ENCODE assay signal across 23 cellular contexts in the genomic region with DNA sequence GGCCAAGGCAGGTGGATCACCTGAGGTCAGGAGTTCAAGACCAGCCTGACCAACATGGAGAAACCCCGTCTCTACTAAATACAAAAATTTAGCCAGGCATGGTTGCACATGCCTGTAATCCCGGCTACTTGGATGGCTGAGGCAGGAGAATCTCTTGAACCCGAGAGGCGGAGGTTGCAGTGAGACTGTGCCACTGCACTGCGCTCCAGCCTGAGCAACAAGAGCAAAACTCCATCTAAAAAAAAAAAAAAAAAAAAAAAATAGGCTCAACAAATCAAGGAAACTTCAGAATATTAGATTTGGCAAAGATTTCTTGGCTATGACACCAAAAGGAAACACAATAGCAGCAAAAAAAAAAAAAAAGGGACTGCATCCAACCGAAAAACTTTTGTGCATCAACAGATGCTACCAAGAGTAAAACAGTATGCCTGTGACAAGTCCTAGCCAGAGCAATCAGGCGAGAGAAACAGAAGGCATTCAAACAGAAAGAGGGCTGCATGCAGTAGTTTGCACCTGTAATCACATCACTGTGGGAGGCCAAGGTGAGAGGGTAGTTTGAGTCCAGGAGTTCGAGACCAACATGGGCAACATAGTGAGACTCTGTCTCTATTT. TPM values are rescaled to one million over a fixed set of nuclear protein-coding genes. Genes with fewer than 3 reads are reported as not detected.
A peak's percentile ranks its signal among the peaks of the same experiment; 100 is the strongest.
DNase-seq lines count a peak whose midpoint lies in the region; ATAC-seq, FAIRE-seq and TF ChIP-seq lines count a peak whose summit lies in the region.
"Had no signal": no experiment of that assay in that cellular context is flagged by ENCODE, and none has a peak within 500 bp of the region (broad histone marks: within the 10 kb centered on the region; RNA-seq: fewer than 3 reads in every experiment).

No MANE protein-coding gene starts in this region.

- H3K27ac ChIP-seq in heart right ventricle (peak overlapping the region in 9 of 10 donors; percentile 43 to 75 (median 58)), right cardiac atrium (ENCODE audit: low read length) (peak overlapping the region; percentile 88), gastrocnemius medialis (peak overlapping the region in 3 of 4 donors; percentile 51 to 62 (median 61)), HepG2 (ENCODE audit: extremely low read length, insufficient read depth, low read length) (no peak overlapping the region)
- H3K27ac ChIP-seq: BLaER1 had no signal

- no peak overlapping the region for H3K4me2 ChIP-seq in HepG2 (ENCODE audit: low read depth, low read length)
- H3K4me2 ChIP-seq: BLaER1 had no signal

- peaks cover 0 to 86% (median 18%) of the 10 kb centered on the region in 9 donors for H3K36me3 ChIP-seq in heart right ventricle
- peaks cover 0 to 63% of the 10 kb centered on the region in 2 donors for H3K36me3 ChIP-seq in gastrocnemius medialis
- H3K36me3 ChIP-seq in HepG2 (replicated peaks in 1 of 2; ENCODE audit: control insufficient read depth in 1 of 2, insufficient read depth in 2 of 2, low read length in 2 of 2), result peaks cover 1 to 26% of the 10 kb centered on the region in 2 experiments; a peak in 2 of 5 replicates

- 56 to 67% methylated on average over 8 of the region's 8 CpGs for WGBS in heart right ventricle, 2 donors
- WGBS in right cardiac atrium, result 65% methylated on average over 8 of the region's 8 CpGs
- 41% methylated on average over 8 of the region's 8 CpGs for WGBS in HepG2 (ENCODE audit: low lambda C conversion rate)

- no peaks in the 10 kb centered on the region for H3K79me2 ChIP-seq in HepG2 (ENCODE audit: insufficient read depth, low read length)

- TF ChIP-seq CTCF in heart right ventricle (IDR thresholded peaks at IDR 0.05) (no peak), gastrocnemius medialis (IDR thresholded peaks at IDR 0.05 in 4 of 5, conservative IDR thresholded peaks at IDR 0.05 in 1 of 5) (no peak), HepG2 (CRISPR knock-in tag; IDR thresholded peaks at IDR 0.05) (no peak)

- intact Hi-C loops in heart right ventricle (cut with DNase I), result loop anchor here in 9 of 10 donors (5.0 to 10.0 kb wide), 7 partner anchors 53 to 118 kb away; a partner anchor contains a TSS
- intact Hi-C loops in Right ventricle myocardium superior (cut with DNase I), result loop anchor here (5.0 kb wide), 1 partner anchor 113 kb away; a partner anchor contains a TSS
- intact Hi-C loops in right cardiac atrium (cut with DNase I), result loop anchor here in 2 of 4 donors (5.0 to 10.0 kb wide), 2 partner anchors 103 to 115 kb away; a partner anchor contains a TSS
- intact Hi-C loops in gastrocnemius medialis (cut with DNase I; ENCODE audit: low total_unique reads), result no loop called here
- intact Hi-C loops in HepG2 (cut with micrococcal nuclease; ENCODE audit: unreplicated experiment), result no loop called here

- H3K4me1 ChIP-seq in heart right ventricle (peaks cover 0 to 38% (median 4%) of the 10 kb centered on the region in 9 donors), right cardiac atrium (ENCODE audit: control insufficient read depth, insufficient read depth, low read length) (no peaks in the 10 kb centered on the region), gastrocnemius medialis (peaks cover 0 to 2% of the 10 kb centered on the region in 2 donors), HepG2 (ENCODE audit: insufficient read depth, low read length) (peaks cover 7% of the 10 kb centered on the region)
- H3K4me1 ChIP-seq: BLaER1 had no signal

- TF ChIP-seq EP300 in HepG2 (IDR thresholded peaks at IDR 0.05; ENCODE audit: low read depth in 2 of 2, low read length in 2 of 2) (no peak), HepG2 (CRISPR knock-in tag; IDR thresholded peaks at IDR 0.05; ENCODE audit: borderline replicate concordance) (no peak)

- ATAC-seq in heart right ventricle, result peak in 6 of 8 donors; percentile 60 to 71 (median 66)
- no peak for ATAC-seq in Right ventricle myocardium superior (ENCODE audit: poor library complexity)
- ATAC-seq in right cardiac atrium, result no peak
- ATAC-seq in gastrocnemius medialis, result peak in 1 of 2 donors; percentile 12
- ATAC-seq in HG02759 (IDR thresholded peaks at IDR 0.05; ENCODE audit: unreplicated experiment), result no peak
- ATAC-seq in HepG2, result no peak
- ATAC-seq in HG03457 (IDR thresholded peaks at IDR 0.05; ENCODE audit: unreplicated experiment), result no peak
- ATAC-seq: HCT116 had no signal

- BruUV-seq in HepG2 (replicated peaks; lab: Mats Ljungman, UMichigan), result no TSS peak

- no peak overlapping the region for H3K9ac ChIP-seq in HepG2 (ENCODE audit: insufficient read depth, low read depth, low read length)
- H3K9ac ChIP-seq: BLaER1 had no signal

- no peak for FAIRE-seq in HepG2 (lab: Jason Lieb, UNC)

- H3K9me3 ChIP-seq in heart right ventricle (peaks cover 0 to 66% (median 0%) of the 10 kb centered on the region in 11 donors), right cardiac atrium (ENCODE audit: control insufficient read depth, low read length) (no peaks in the 10 kb centered on the region), gastrocnemius medialis (peaks cover 0 to 4% (median 3%) of the 10 kb centered on the region in 3 donors), HepG2 (ENCODE audit: low read length) (peaks cover 39% of the 10 kb centered on the region; the same call in 1 of the 2 replicates)

- CTCF ChIA-PET in HepG2 (lab: Yijun Ruan, JAX; ENCODE audit: low intra/inter-chr PET ratio, low total read pairs), result no interaction called here

- H4K20me1 ChIP-seq in HepG2 (ENCODE audit: insufficient read depth, low read length), result no peaks in the 10 kb centered on the region
- H4K20me1 ChIP-seq: BLaER1 had no signal

- no peak overlapping the region for H2AFZ ChIP-seq in HepG2 (ENCODE audit: low read length)

- H3K27me3 ChIP-seq in heart right ventricle (no peaks in the 10 kb centered on the region), right cardiac atrium (ENCODE audit: control insufficient read depth, insufficient read depth) (no peaks in the 10 kb centered on the region), gastrocnemius medialis (no peaks in the 10 kb centered on the region), HepG2 (ENCODE audit: control insufficient read depth in 1 of 2, insufficient read depth in 2 of 2, low read length in 2 of 2) (no peaks in the 10 kb centered on the region; a peak in 1 of 5 replicates)
- H3K27me3 ChIP-seq: BLaER1 had no signal

- in situ Hi-C loops in gastrocnemius medialis (cut with MboI; ENCODE audit: low sequenced_read_pairs in 4 of 4), result no loop called here
- in situ Hi-C loops in HepG2 (cut with HindIII; ENCODE audit: extremely low pct_ligation_motif_present, low pct_unique_long_range_greater_than_20kb), result no loop called here

- no peak for TF ChIP-seq RAD21 in HepG2 (CRISPR knock-in tag; IDR thresholded peaks at IDR 0.05)

- TF ChIP-seq POLR2A in gastrocnemius medialis (IDR thresholded peaks at IDR 0.05) (no peak), HepG2 (IDR thresholded peaks at IDR 0.05; ENCODE audit: insufficient read depth in 1 of 2, low read depth in 2 of 2, low read length in 2 of 2) (no peak)

- POLR2A ChIA-PET in HepG2 (lab: Yijun Ruan, JAX), result no interaction called here

- DNase-seq in heart right ventricle, result no peak
- no peak for DNase-seq in Right ventricle myocardium superior
- DNase-seq in NCI-H2171 treated with DMSO at 0.1 percent for 48 hours (lab: John Stamatoyannopoulos, UW), result peak; percentile 73
- no peak for DNase-seq in right cardiac atrium
- DNase-seq in gastrocnemius medialis, result no peak
- no peak for DNase-seq in HepG2 (ENCODE audit: low spot score)
- DNase-seq: 8988T; CD4-positive, alpha-beta memory T cell; DMS153; DMS79; GF-D8; GOT3; H7; HFFc6 had no signal

- no peak overlapping the region for H3K4me3 ChIP-seq in heart right ventricle
- H3K4me3 ChIP-seq in right cardiac atrium (ENCODE audit: low read length), result no peak overlapping the region
- no peak overlapping the region for H3K4me3 ChIP-seq in gastrocnemius medialis
- no peak overlapping the region for H3K4me3 ChIP-seq in HepG2 (replicated peaks in 1 of 3; ENCODE audit: insufficient read depth in 1 of 3, low read depth in 2 of 3, low read length in 3 of 3)
- H3K4me3 ChIP-seq: BLaER1 had no signal

RNA-seq across cellular contexts. Expression of a gene that starts 23.8 kb away (rescaled TPM):
- total RNA-seq in heart right ventricle (10 to 100 TPM in 9 of 10 donors, 1 to 10 TPM in 1; 9.8 to 22.9 (median 18.5) TPM), Right ventricle myocardium superior (15.7 TPM), right cardiac atrium (10 to 100 TPM; 15.9 to 23.1 (median 18.1) TPM), gastrocnemius medialis (10 to 100 TPM in 3 of 4 donors, 1 to 10 TPM in 1; 8.3 to 20.7 (median 11.9) TPM), HepG2 (2016; rRNA removed; fragmentation: Illumina TruSeq; extraction: Trizol) (12.1 and 14.5 TPM in 2 replicates)
- polyA plus RNA-seq in heart right ventricle (10 to 100 TPM in 1 of 2 donors, 1 to 10 TPM in 1; 9.1 to 25.9 TPM), right cardiac atrium (17.7 TPM), HepG2 (2011; rRNA removed) (8.1 and 8.4 TPM in 2 replicates)
- total RNA-seq in HepG2 (2016; cell fraction: cytosol; rRNA removed; fragmentation: Illumina TruSeq; extraction: Trizol; ENCODE audit: low read depth), result 1.8 and 1.9 TPM in 2 replicates
- 13.3 and 13.9 TPM in 2 replicates for total RNA-seq in HepG2 (2016; cell fraction: insoluble cytoplasmic fraction; rRNA removed; fragmentation: Illumina TruSeq; extraction: Trizol)
- total RNA-seq in HepG2 (2016; cell fraction: membrane; rRNA removed; fragmentation: Illumina TruSeq; extraction: Trizol), result 4.6 and 4.7 TPM in 2 replicates
- total RNA-seq in HepG2 (2016; cell fraction: nucleus; rRNA removed; fragmentation: Illumina TruSeq; extraction: Trizol), result 12.9 and 16.9 TPM in 2 replicates
- polyA plus RNA-seq in HepG2 (2011; cell fraction: cytosol; rRNA removed), result 4.1 and 5.1 TPM in 2 replicates
- 26.0 and 27.3 TPM in 2 replicates for polyA plus RNA-seq in HepG2 (2011; cell fraction: nucleus; rRNA removed)
- polyA plus RNA-seq in HepG2 (2012), result 8.0 and 9.4 TPM in 2 replicates
- polyA plus RNA-seq in HepG2 (2016; cell fraction: cytosol; fragmentation: Illumina TruSeq; extraction: Trizol; ENCODE audit: low read depth), result 0.28 and 0.32 TPM in 2 replicates
- 6.5 TPM in 2 replicates for polyA plus RNA-seq in HepG2 (2016; cell fraction: insoluble cytoplasmic fraction; fragmentation: Illumina TruSeq; extraction: Trizol; ENCODE audit: low read depth)
- 0.78 and 1.0 TPM in 2 replicates for polyA plus RNA-seq in HepG2 (2016; cell fraction: membrane; fragmentation: Illumina TruSeq; extraction: Trizol; ENCODE audit: low read depth)
- polyA plus RNA-seq in HepG2 (2016; cell fraction: nucleus; fragmentation: Illumina TruSeq; extraction: Trizol; ENCODE audit: insufficient read depth, low read depth), result 19.2 and 24.1 TPM in 2 replicates
- polyA minus RNA-seq in HepG2 (2011; rRNA and poly(A)+ RNA removed; ENCODE audit: low replicate concordance), result 11.3 and 19.4 TPM in 2 replicates
- 7.6 and 9.4 TPM in 2 replicates for polyA minus RNA-seq in HepG2 (2011; cell fraction: cytosol; rRNA and poly(A)+ RNA removed)
- polyA minus RNA-seq in HepG2 (2011; cell fraction: nucleus; rRNA and poly(A)+ RNA removed), result 30.6 and 42.0 TPM in 2 replicates

RNA-seq across cellular contexts. Expression of a gene that starts 34.9 kb away (rescaled TPM):
- total RNA-seq in heart right ventricle (not detected), Right ventricle myocardium superior (not detected), right cardiac atrium (not detected), gastrocnemius medialis (not detected), HepG2 (2016; rRNA removed; fragmentation: Illumina TruSeq; extraction: Trizol) (not detected in 2 replicates)
- polyA plus RNA-seq in heart right ventricle (not detected), right cardiac atrium (not detected), HepG2 (2011; rRNA removed) (0.03 TPM in 1 of 2 replicates, not detected in the other)
- total RNA-seq in HepG2 (2016; cell fraction: cytosol; rRNA removed; fragmentation: Illumina TruSeq; extraction: Trizol; ENCODE audit: low read depth), result not detected in 2 replicates
- total RNA-seq in HepG2 (2016; cell fraction: insoluble cytoplasmic fraction; rRNA removed; fragmentation: Illumina TruSeq; extraction: Trizol), result not detected in 2 replicates
- total RNA-seq in HepG2 (2016; cell fraction: membrane; rRNA removed; fragmentation: Illumina TruSeq; extraction: Trizol), result not detected in 2 replicates
- not detected in 2 replicates for total RNA-seq in HepG2 (2016; cell fraction: nucleus; rRNA removed; fragmentation: Illumina TruSeq; extraction: Trizol)
- 0.04 TPM in 1 of 2 replicates, not detected in the other for polyA plus RNA-seq in HepG2 (2011; cell fraction: cytosol; rRNA removed)
- not detected in 2 replicates for polyA plus RNA-seq in HepG2 (2011; cell fraction: nucleus; rRNA removed)
- not detected in 2 replicates for polyA plus RNA-seq in HepG2 (2012)
- not detected in 2 replicates for polyA plus RNA-seq in HepG2 (2016; cell fraction: cytosol; fragmentation: Illumina TruSeq; extraction: Trizol; ENCODE audit: low read depth)
- not detected in 2 replicates for polyA plus RNA-seq in HepG2 (2016; cell fraction: insoluble cytoplasmic fraction; fragmentation: Illumina TruSeq; extraction: Trizol; ENCODE audit: low read depth)
- polyA plus RNA-seq in HepG2 (2016; cell fraction: membrane; fragmentation: Illumina TruSeq; extraction: Trizol; ENCODE audit: low read depth), result not detected in 2 replicates
- polyA plus RNA-seq in HepG2 (2016; cell fraction: nucleus; fragmentation: Illumina TruSeq; extraction: Trizol; ENCODE audit: insufficient read depth, low read depth), result not detected in 2 replicates
- polyA minus RNA-seq in HepG2 (2011; rRNA and poly(A)+ RNA removed; ENCODE audit: low replicate concordance), result 0.09 TPM in 1 of 2 replicates, not detected in the other
- not detected in 2 replicates for polyA minus RNA-seq in HepG2 (2011; cell fraction: cytosol; rRNA and poly(A)+ RNA removed)
- not detected in 2 replicates for polyA minus RNA-seq in HepG2 (2011; cell fraction: nucleus; rRNA and poly(A)+ RNA removed)
- total RNA-seq: A673; CD4-positive, alpha-beta memory T cell; Daoy; HFFc6; HT-29 had no signal
- polyA plus RNA-seq: AG04450; CD14-positive monocyte; CD4-positive, alpha-beta memory T cell had no signal

RNA-seq across cellular contexts. Expression of a gene that starts 53.3 kb away (rescaled TPM):
- total RNA-seq in heart right ventricle, result 10 to 100 TPM; 18.7 to 32.5 (median 22.8) TPM
- polyA plus RNA-seq in heart right ventricle, result 10 to 100 TPM in 1 of 2 donors, 1 to 10 TPM in 1; 9.5 to 19.8 TPM
- 17.8 TPM for total RNA-seq in Right ventricle myocardium superior
- total RNA-seq in right cardiac atrium, result 10 to 100 TPM; 20.7 to 26.8 (median 22.1) TPM
- 20.4 TPM for polyA plus RNA-seq in right cardiac atrium
- total RNA-seq in gastrocnemius medialis, result 1 to 10 TPM; 1.6 to 4.0 (median 3.7) TPM
- total RNA-seq in HepG2 (2016; rRNA removed; fragmentation: Illumina TruSeq; extraction: Trizol), result 0.15 and 0.29 TPM in 2 replicates
- not detected in 2 replicates for total RNA-seq in HepG2 (2016; cell fraction: cytosol; rRNA removed; fragmentation: Illumina TruSeq; extraction: Trizol; ENCODE audit: low read depth)
- total RNA-seq in HepG2 (2016; cell fraction: insoluble cytoplasmic fraction; rRNA removed; fragmentation: Illumina TruSeq; extraction: Trizol), result 0.24 and 0.58 TPM in 2 replicates
- total RNA-seq in HepG2 (2016; cell fraction: membrane; rRNA removed; fragmentation: Illumina TruSeq; extraction: Trizol), result 0.19 and 0.24 TPM in 2 replicates
- 0.56 TPM in 1 of 2 replicates, not detected in the other for total RNA-seq in HepG2 (2016; cell fraction: nucleus; rRNA removed; fragmentation: Illumina TruSeq; extraction: Trizol)
- polyA plus RNA-seq in HepG2 (2011; rRNA removed), result 0.17 and 0.38 TPM in 2 replicates
- 0.07 and 0.13 TPM in 2 replicates for polyA plus RNA-seq in HepG2 (2011; cell fraction: cytosol; rRNA removed)
- 0.18 and 0.23 TPM in 2 replicates for polyA plus RNA-seq in HepG2 (2011; cell fraction: nucleus; rRNA removed)
- 0.37 and 0.46 TPM in 2 replicates for polyA plus RNA-seq in HepG2 (2012)
- 0.14 TPM in 1 of 2 replicates, not detected in the other for polyA plus RNA-seq in HepG2 (2016; cell fraction: cytosol; fragmentation: Illumina TruSeq; extraction: Trizol; ENCODE audit: low read depth)
- polyA plus RNA-seq in HepG2 (2016; cell fraction: insoluble cytoplasmic fraction; fragmentation: Illumina TruSeq; extraction: Trizol; ENCODE audit: low read depth), result 0.38 and 0.69 TPM in 2 replicates
- 0.07 and 0.23 TPM in 2 replicates for polyA plus RNA-seq in HepG2 (2016; cell fraction: membrane; fragmentation: Illumina TruSeq; extraction: Trizol; ENCODE audit: low read depth)
- 0.48 and 1.3 TPM in 2 replicates for polyA plus RNA-seq in HepG2 (2016; cell fraction: nucleus; fragmentation: Illumina TruSeq; extraction: Trizol; ENCODE audit: insufficient read depth, low read depth)
- not detected in 2 replicates for polyA minus RNA-seq in HepG2 (2011; rRNA and poly(A)+ RNA removed; ENCODE audit: low replicate concordance)
- 0.26 and 0.89 TPM in 2 replicates for polyA minus RNA-seq in HepG2 (2011; cell fraction: cytosol; rRNA and poly(A)+ RNA removed)
- polyA minus RNA-seq in HepG2 (2011; cell fraction: nucleus; rRNA and poly(A)+ RNA removed), result 0.64 TPM in 1 of 2 replicates, not detected in the other
- total RNA-seq: HT-29 had no signal

Comparison
In these comparisons a context has a peak if more than half of its experiments do, and no peak if none do; other contexts are left out.
1. ATAC-seq: peak in heart right ventricle (6 of 8); none in Right ventricle myocardium superior (single experiment), right cardiac atrium (0 of 2), HG02759 (single experiment), HepG2 (single experiment) and HG03457 (single experiment).
2. intact Hi-C loops: an anchor here in heart right ventricle (5.0 to 10.0 kb wide) and Right ventricle myocardium superior (5.0 kb wide); none called in gastrocnemius medialis and HepG2.